ENCODE assay signal across 9 cellular contexts in the genomic region with DNA sequence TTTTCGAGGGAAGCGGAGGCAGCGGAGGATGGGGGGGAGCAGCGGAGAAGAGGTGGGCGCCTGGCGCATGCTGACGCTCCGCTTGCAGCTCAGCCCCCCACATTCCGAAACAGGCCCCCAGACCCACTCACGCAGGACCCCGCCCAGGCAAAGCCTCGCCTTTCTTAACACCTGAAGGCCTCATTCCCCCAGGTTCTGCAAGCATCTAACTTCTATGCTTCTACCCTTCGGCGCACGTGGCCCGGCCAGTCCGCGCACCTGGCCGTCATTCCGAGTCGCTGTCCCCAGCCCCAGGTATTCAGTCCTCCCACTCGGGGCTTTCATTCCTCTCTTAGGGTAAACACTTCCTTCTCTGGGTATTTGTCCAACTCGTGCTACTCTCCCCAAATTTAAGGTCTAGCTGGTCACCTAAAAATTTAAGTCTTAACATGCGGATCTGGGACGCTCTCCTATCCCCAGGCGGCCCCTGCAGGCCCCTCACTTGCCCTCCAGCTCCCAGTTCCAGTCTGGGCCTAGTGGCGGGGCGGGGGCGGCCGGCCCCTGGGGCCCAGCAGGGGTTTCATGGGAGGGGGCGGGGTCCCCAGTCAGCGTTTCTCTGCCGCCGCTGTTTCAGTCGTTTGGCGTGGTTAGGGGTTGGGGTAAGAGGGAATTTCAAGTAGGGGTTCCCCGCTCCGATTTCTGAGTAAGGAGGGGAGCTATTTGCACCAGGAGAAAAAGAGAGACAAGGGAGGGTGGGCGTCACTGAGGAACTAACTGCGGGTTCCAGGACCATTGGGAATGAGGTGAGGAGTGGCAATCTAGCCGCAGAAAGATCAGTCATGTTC. TPM values are rescaled to one million over a fixed set of nuclear protein-coding genes. Genes with fewer than 3 reads are reported as not detected.
DNase-seq lines count a peak whose midpoint lies in the region; ATAC-seq, FAIRE-seq and TF ChIP-seq lines count a peak whose summit lies in the region.
"Had no signal": no experiment of that assay in that cellular context is flagged by ENCODE, and none has a peak within 500 bp of the region (broad histone marks: within the 10 kb centered on the region; RNA-seq: fewer than 3 reads in every experiment).

No MANE protein-coding gene starts in this region.

- TF ChIP-seq RAD21 in SK-N-SH (IDR thresholded peaks at IDR 0.05; ENCODE audit: low read length): no peak

- POLR2A ChIA-PET in SK-N-SH (lab: Yijun Ruan, JAX): interaction anchor here (0.7 to 3.0 kb wide), 7 partner anchors 12 to 44 kb away, joined by 3 to 18 read pairs (median 3); a partner anchor contains a TSS

- H3K4me1 ChIP-seq in SK-N-SH (ENCODE audit: control insufficient read depth in 1 of 2, insufficient read depth in 2 of 2, low read depth in 1 of 2, low read length in 1 of 2): peaks cover 21 to 24% of the 10 kb centered on the region in 2 experiments
- peaks cover 15% of the 10 kb centered on the region for H3K4me1 ChIP-seq in NT2/D1 (ENCODE audit: insufficient read depth, insufficient read length)
- H3K4me1 ChIP-seq in astrocyte (ENCODE audit: insufficient read depth, low read length): peaks cover 22% of the 10 kb centered on the region
- H3K4me1 ChIP-seq in keratinocyte (ENCODE audit: control insufficient read depth, extremely low read depth, insufficient read depth, low read length): peaks cover 20% of the 10 kb centered on the region

- 18% methylated on average over 38 of the region's 41 CpGs for WGBS in SK-N-SH (ENCODE audit: low lambda C conversion rate)

- dilution Hi-C loops in keratinocyte (cut with MboI; ENCODE audit: extremely low pct_ligation_motif_present, low sequenced_read_pairs): no loop called here

- peak overlapping the region; percentile 87 for H3K4me3 Mint-ChIP-seq in astrocyte (ENCODE audit: unreplicated experiment)

- H3K27me3 Mint-ChIP-seq in astrocyte (ENCODE audit: low read depth, unreplicated experiment): no peaks in the 10 kb centered on the region

- CTCF ChIA-PET in SK-N-SH (lab: Yijun Ruan, JAX): interaction anchor here (0.6 to 14.0 kb wide), 33 partner anchors 9 to 519 kb away, joined by 3 to 640 read pairs (median 6); a partner anchor contains a TSS

- H3K27me3 ChIP-seq in SK-N-SH (ENCODE audit: insufficient read depth) (no peaks in the 10 kb centered on the region), NT2/D1 (ENCODE audit: insufficient read depth, insufficient read length) (no peaks in the 10 kb centered on the region), astrocyte (ENCODE audit: insufficient read depth, low read length) (no peaks in the 10 kb centered on the region), keratinocyte (ENCODE audit: control insufficient read depth, extremely low read depth, insufficient read depth, low read length) (no peaks in the 10 kb centered on the region)
- H3K27me3 ChIP-seq: foreskin keratinocyte had no signal

- H4K20me1 ChIP-seq in SK-N-SH (ENCODE audit: insufficient read depth) (no peaks in the 10 kb centered on the region), astrocyte (ENCODE audit: insufficient read depth, low read length) (no peaks in the 10 kb centered on the region), keratinocyte (ENCODE audit: control insufficient read depth, extremely low read depth, insufficient read depth, low read length) (no peaks in the 10 kb centered on the region)

- H3K27ac Mint-ChIP-seq in astrocyte (ENCODE audit: unreplicated experiment): peak overlapping the region; percentile 93

- no peaks in the 10 kb centered on the region for H3K9me3 ChIP-seq in SK-N-SH
- H3K9me3 ChIP-seq in NT2/D1 (ENCODE audit: insufficient read depth, low read length): no peaks in the 10 kb centered on the region
- no peaks in the 10 kb centered on the region for H3K9me3 ChIP-seq in astrocyte (ENCODE audit: insufficient read depth, low read depth, low read length)
- H3K9me3 ChIP-seq in keratinocyte (ENCODE audit: control insufficient read depth, low read depth, low read length): no peaks in the 10 kb centered on the region

- no peaks in the 10 kb centered on the region for H3K9me1 ChIP-seq in keratinocyte (ENCODE audit: control insufficient read depth, extremely low read depth, insufficient read depth, low read length)

- peaks cover 3% of the 10 kb centered on the region for H3K36me3 Mint-ChIP-seq in astrocyte (ENCODE audit: low read depth, unreplicated experiment)

- peaks cover 20% of the 10 kb centered on the region for H3K4me1 Mint-ChIP-seq in astrocyte (ENCODE audit: low read depth, unreplicated experiment)

- TF ChIP-seq CTCF in SK-N-SH (IDR thresholded peaks at IDR 0.05) (no peak), astrocyte (IDR thresholded peaks at IDR 0.05; ENCODE audit: insufficient read depth, low read depth, low read length) (no peak), keratinocyte (optimal IDR thresholded peaks at IDR 0.05 in 1 of 3, IDR thresholded peaks at IDR 0.05 in 1 of 3, conservative IDR thresholded peaks at IDR 0.05 in 1 of 3; ENCODE audit: extremely low read depth in 1 of 3, insufficient read depth in 2 of 3, low read length in 3 of 3) (no peak)

- peak overlapping the region; percentile 92 to 94 for H3K27ac ChIP-seq in SK-N-SH (ENCODE audit: low read depth in 2 of 2, low read length in 1 of 2)
- H3K27ac ChIP-seq in astrocyte (ENCODE audit: low read depth, low read length): peak overlapping the region; percentile 10
- peak overlapping the region; percentile 47 for H3K27ac ChIP-seq in keratinocyte (ENCODE audit: control insufficient read depth, insufficient read depth, low read length)

- H3K79me2 ChIP-seq in SK-N-SH (ENCODE audit: insufficient read depth) (peaks cover 25% of the 10 kb centered on the region), astrocyte (ENCODE audit: insufficient read depth, low read length) (peaks cover 20% of the 10 kb centered on the region), keratinocyte (ENCODE audit: control insufficient read depth, insufficient read depth, low read length) (peaks cover 20% of the 10 kb centered on the region)

- ATAC-seq in SK-N-SH treated with all-trans-retinoic acid at 6 μM for 48 hours (no peak), GM18870 (IDR thresholded peaks at IDR 0.05; ENCODE audit: unreplicated experiment) (no peak)

- H3K9ac ChIP-seq in SK-N-SH (peak overlapping the region; percentile 40; the same call in 1 of the 2 replicates), NT2/D1 (ENCODE audit: insufficient read length, low read depth) (peak overlapping the region; percentile 97), astrocyte (ENCODE audit: low read length) (peak overlapping the region; percentile 48), keratinocyte (ENCODE audit: control insufficient read depth, extremely low read depth, insufficient read depth, low read length) (peak overlapping the region; percentile 75)

- H3K4me3 ChIP-seq in SK-N-SH (ENCODE audit: low read depth in 2 of 2, low read length in 1 of 2): peak overlapping the region; percentile 57 to 71
- peak overlapping the region; percentile 71 for H3K4me3 ChIP-seq in NT2/D1 (ENCODE audit: insufficient read length, low read depth)
- peak overlapping the region; percentile 49 for H3K4me3 ChIP-seq in astrocyte (ENCODE audit: insufficient read depth, low read depth, low read length)
- peak overlapping the region; percentile 31 to 83 (median 76) for H3K4me3 ChIP-seq in keratinocyte (ENCODE audit: control insufficient read depth in 2 of 3, extremely low read depth in 1 of 3, insufficient read depth in 2 of 3, low read depth in 1 of 3, low read length in 3 of 3)

- peak overlapping the region; percentile 96 for H3K4me2 ChIP-seq in SK-N-SH
- H3K4me2 ChIP-seq in astrocyte (ENCODE audit: low read length): peak overlapping the region; percentile 92
- H3K4me2 ChIP-seq in keratinocyte (ENCODE audit: control insufficient read depth, extremely low read depth, insufficient read depth, low read depth, low read length): peak overlapping the region; percentile 72

- H2AFZ ChIP-seq in SK-N-SH (ENCODE audit: low read depth) (peak overlapping the region; percentile 70; the same call in 1 of the 2 replicates), astrocyte (ENCODE audit: low read depth, low read length) (peak overlapping the region; percentile 29), keratinocyte (ENCODE audit: control insufficient read depth, low read length) (no peak overlapping the region)

- H3K9me3 Mint-ChIP-seq in astrocyte (ENCODE audit: unreplicated experiment): no peaks in the 10 kb centered on the region

- peaks cover 31% of the 10 kb centered on the region for H3F3A ChIP-seq in SK-N-SH (replicated peaks; ENCODE audit: insufficient read depth)

- TF ChIP-seq EP300 in SK-N-SH (IDR thresholded peaks at IDR 0.05; ENCODE audit: borderline replicate concordance in 1 of 2, low read depth in 1 of 2, low read length in 1 of 2): no peak

- FAIRE-seq in astrocyte (lab: Jason Lieb, UNC): no peak
- FAIRE-seq in keratinocyte (lab: Jason Lieb, UNC): no peak

- H3K9me2 ChIP-seq in SK-N-SH: no peaks in the 10 kb centered on the region

- peak; percentile 64 for DNase-seq in SK-N-SH
- DNase-seq in NT2/D1 (ENCODE audit: low read depth, low spot score): no peak
- no peak for DNase-seq in astrocyte (ENCODE audit: low read depth)
- no peak for DNase-seq in keratinocyte (ENCODE audit: low read depth, low spot score)
- DNase-seq in stimulated activated CD8-positive, alpha-beta memory T cell treated with anti-CD3 and anti-CD28 coated beads, Interleukin-15, amount 100 ng/mL, for 48 hours (ENCODE audit: low read depth in 2 of 2): peak; percentile 65 to 72
- DNase-seq in HK-2 (ENCODE audit: unreplicated experiment): no peak

- H3K36me3 ChIP-seq in SK-N-SH (replicated peaks in 1 of 2; ENCODE audit: control insufficient read depth in 1 of 2, insufficient read depth in 2 of 2, low read length in 1 of 2): no peaks in the 10 kb centered on the region
- H3K36me3 ChIP-seq in NT2/D1 (ENCODE audit: insufficient read depth, insufficient read length, low read length): no peaks in the 10 kb centered on the region
- no peaks in the 10 kb centered on the region for H3K36me3 ChIP-seq in astrocyte (ENCODE audit: insufficient read depth, low read length)
- H3K36me3 ChIP-seq in keratinocyte (ENCODE audit: control insufficient read depth in 2 of 2, extremely low read depth in 1 of 2, insufficient read depth in 2 of 2, low read length in 2 of 2): no peaks in the 10 kb centered on the region

RNA-seq across cellular contexts. Expression of a gene that starts 2.7 kb away (rescaled TPM):
- polyA plus RNA-seq in SK-N-SH (2012; rRNA removed) (15.7 and 22.1 TPM in 2 replicates), keratinocyte (15.3 to 51.8 TPM (median 20.9 TPM) in 3 replicates)
- polyA plus RNA-seq in SK-N-SH (2012; cell fraction: cytosol; rRNA removed): 5.6 and 9.5 TPM in 2 replicates
- polyA plus RNA-seq in SK-N-SH (2012; cell fraction: nucleus; rRNA removed): 51.6 and 52.3 TPM in 2 replicates
- 46.1 and 47.5 TPM in 2 replicates for total RNA-seq in astrocyte
- polyA plus RNA-seq in keratinocyte (2011; ENCODE audit: low read depth): 13.9 TPM
- 15.2 and 26.3 TPM in 2 replicates for polyA plus RNA-seq in keratinocyte (2011; cell fraction: cytosol; rRNA removed)
- polyA plus RNA-seq in keratinocyte (2011; cell fraction: nucleus; rRNA removed): 54.4 and 57.6 TPM in 2 replicates
- 21.0 and 51.7 TPM in 2 replicates for polyA plus RNA-seq in keratinocyte (2012; ENCODE audit: low replicate concordance)
- polyA minus RNA-seq in keratinocyte: 21.3 to 40.8 TPM (median 37.0 TPM) in 3 replicates
- polyA minus RNA-seq in keratinocyte (2011; cell fraction: cytosol; rRNA and poly(A)+ RNA removed): 72.1 TPM
- 40.6 and 48.0 TPM in 2 replicates for polyA minus RNA-seq in keratinocyte (2011; cell fraction: nucleus; rRNA and poly(A)+ RNA removed)

RNA-seq across cellular contexts. Expression of a gene that starts 6.5 kb away (rescaled TPM):
- polyA plus RNA-seq in SK-N-SH (2012; rRNA removed) (0.26 TPM in 1 of 2 replicates, not detected in the other), keratinocyte (not detected in 3 replicates)
- not detected in 2 replicates for polyA plus RNA-seq in SK-N-SH (2012; cell fraction: cytosol; rRNA removed)
- polyA plus RNA-seq in SK-N-SH (2012; cell fraction: nucleus; rRNA removed): 0.13 and 0.40 TPM in 2 replicates
- total RNA-seq in astrocyte: 0.99 TPM in 1 of 2 replicates, not detected in the other
- not detected for polyA plus RNA-seq in keratinocyte (2011; ENCODE audit: low read depth)
- not detected in 2 replicates for polyA plus RNA-seq in keratinocyte (2011; cell fraction: cytosol; rRNA removed)
- 0.51 TPM in 1 of 2 replicates, not detected in the other for polyA plus RNA-seq in keratinocyte (2011; cell fraction: nucleus; rRNA removed)
- not detected in 2 replicates for polyA plus RNA-seq in keratinocyte (2012; ENCODE audit: low replicate concordance)
- polyA minus RNA-seq in keratinocyte: 1.2 to 1.5 TPM in 2 of 3 replicates, not detected in the other
- not detected for polyA minus RNA-seq in keratinocyte (2011; cell fraction: cytosol; rRNA and poly(A)+ RNA removed)
- not detected in 2 replicates for polyA minus RNA-seq in keratinocyte (2011; cell fraction: nucleus; rRNA and poly(A)+ RNA removed)
- total RNA-seq: foreskin keratinocyte had no signal
- polyA plus RNA-seq: foreskin keratinocyte had no signal

RNA-seq across cellular contexts. Expression of a gene that starts 16.7 kb away (rescaled TPM):
- polyA plus RNA-seq in SK-N-SH (2012; rRNA removed) (50.8 and 56.2 TPM in 2 replicates), keratinocyte (44.7 to 101 TPM (median 51.4 TPM) in 3 replicates)
- 21.8 and 32.1 TPM in 2 replicates for polyA plus RNA-seq in SK-N-SH (2012; cell fraction: cytosol; rRNA removed)
- polyA plus RNA-seq in SK-N-SH (2012; cell fraction: nucleus; rRNA removed): 130 and 147 TPM in 2 replicates
- 46.6 and 51.5 TPM in 2 replicates for total RNA-seq in astrocyte
- 39.1 TPM for polyA plus RNA-seq in keratinocyte (2011; ENCODE audit: low read depth)
- polyA plus RNA-seq in keratinocyte (2011; cell fraction: cytosol; rRNA removed): 46.5 and 61.9 TPM in 2 replicates
- 99.8 and 124 TPM in 2 replicates for polyA plus RNA-seq in keratinocyte (2011; cell fraction: nucleus; rRNA removed)
- polyA plus RNA-seq in keratinocyte (2012; ENCODE audit: low replicate concordance): 54.2 and 66.7 TPM in 2 replicates
- 68.7 to 133 TPM (median 68.8 TPM) in 3 replicates for polyA minus RNA-seq in keratinocyte
- 74.1 TPM for polyA minus RNA-seq in keratinocyte (2011; cell fraction: cytosol; rRNA and poly(A)+ RNA removed)
- 39.9 and 40.5 TPM in 2 replicates for polyA minus RNA-seq in keratinocyte (2011; cell fraction: nucleus; rRNA and poly(A)+ RNA removed)

RNA-seq across cellular contexts. Expression of a gene that starts 25.4 kb away (rescaled TPM):
- polyA plus RNA-seq in SK-N-SH (2012; rRNA removed): 256 and 308 TPM in 2 replicates
- polyA plus RNA-seq in SK-N-SH (2012; cell fraction: cytosol; rRNA removed): 286 and 340 TPM in 2 replicates
- polyA plus RNA-seq in SK-N-SH (2012; cell fraction: nucleus; rRNA removed): 86.1 and 118 TPM in 2 replicates
- total RNA-seq in astrocyte: 36.5 and 37.9 TPM in 2 replicates
- polyA plus RNA-seq in keratinocyte: 133 to 300 TPM (median 217 TPM) in 3 replicates
- polyA plus RNA-seq in keratinocyte (2011; ENCODE audit: low read depth): 8.8 TPM
- 204 and 245 TPM in 2 replicates for polyA plus RNA-seq in keratinocyte (2011; cell fraction: cytosol; rRNA removed)
- polyA plus RNA-seq in keratinocyte (2011; cell fraction: nucleus; rRNA removed): 66.6 and 66.9 TPM in 2 replicates
- 78.8 and 129 TPM in 2 replicates for polyA plus RNA-seq in keratinocyte (2012; ENCODE audit: low replicate concordance)
- 75.8 to 128 TPM (median 83.8 TPM) in 3 replicates for polyA minus RNA-seq in keratinocyte
- polyA minus RNA-seq in keratinocyte (2011; cell fraction: cytosol; rRNA and poly(A)+ RNA removed): 44.7 TPM
- 10.4 and 19.9 TPM in 2 replicates for polyA minus RNA-seq in keratinocyte (2011; cell fraction: nucleus; rRNA and poly(A)+ RNA removed)

RNA-seq across cellular contexts. Expression of a gene that starts 29.3 kb away (rescaled TPM):
- polyA plus RNA-seq in SK-N-SH (2012; rRNA removed) (338 and 395 TPM in 2 replicates), keratinocyte (245 to 385 TPM (median 272 TPM) in 3 replicates)
- polyA plus RNA-seq in SK-N-SH (2012; cell fraction: cytosol; rRNA removed): 199 and 274 TPM in 2 replicates
- 1,066 and 1,388 TPM in 2 replicates for polyA plus RNA-seq in SK-N-SH (2012; cell fraction: nucleus; rRNA removed)
- total RNA-seq in astrocyte: 391 and 397 TPM in 2 replicates
- polyA plus RNA-seq in keratinocyte (2011; ENCODE audit: low read depth): 41.9 TPM
- 316 and 399 TPM in 2 replicates for polyA plus RNA-seq in keratinocyte (2011; cell fraction: cytosol; rRNA removed)
- polyA plus RNA-seq in keratinocyte (2011; cell fraction: nucleus; rRNA removed): 637 and 800 TPM in 2 replicates
- polyA plus RNA-seq in keratinocyte (2012; ENCODE audit: low replicate concordance): 195 and 241 TPM in 2 replicates
- polyA minus RNA-seq in keratinocyte: 280 to 465 TPM (median 409 TPM) in 3 replicates
- 214 TPM for polyA minus RNA-seq in keratinocyte (2011; cell fraction: cytosol; rRNA and poly(A)+ RNA removed)
- polyA minus RNA-seq in keratinocyte (2011; cell fraction: nucleus; rRNA and poly(A)+ RNA removed): 152 and 244 TPM in 2 replicates

Comparison
In these comparisons a context has a peak if more than half of its experiments do, and no peak if none do; other contexts are left out.
1. DNase-seq: peak in SK-N-SH (single experiment) and stimulated activated CD8-positive, alpha-beta memory T cell treated with anti-CD3 and anti-CD28 coated beads, Interleukin-15, amount 100 ng/mL, for 48 hours (2 of 2); none in NT2/D1 (single experiment), astrocyte (single experiment), keratinocyte (single experiment) and HK-2 (single experiment).
2. H3K27ac ChIP-seq: peak in every context shown above with its lines; median percentile 93 in SK-N-SH; 47 in keratinocyte; 10 in astrocyte.
3. H3K9ac ChIP-seq: peak in every context shown above with its lines; median percentile 97 in NT2/D1; 75 in keratinocyte; 48 in astrocyte; 40 in SK-N-SH.
4. Peak in every context shown above with its lines, with median percentiles within 50 percentile points of each other: H3K4me2 ChIP-seq and H3K4me3 ChIP-seq.